In the genomic region with DNA sequence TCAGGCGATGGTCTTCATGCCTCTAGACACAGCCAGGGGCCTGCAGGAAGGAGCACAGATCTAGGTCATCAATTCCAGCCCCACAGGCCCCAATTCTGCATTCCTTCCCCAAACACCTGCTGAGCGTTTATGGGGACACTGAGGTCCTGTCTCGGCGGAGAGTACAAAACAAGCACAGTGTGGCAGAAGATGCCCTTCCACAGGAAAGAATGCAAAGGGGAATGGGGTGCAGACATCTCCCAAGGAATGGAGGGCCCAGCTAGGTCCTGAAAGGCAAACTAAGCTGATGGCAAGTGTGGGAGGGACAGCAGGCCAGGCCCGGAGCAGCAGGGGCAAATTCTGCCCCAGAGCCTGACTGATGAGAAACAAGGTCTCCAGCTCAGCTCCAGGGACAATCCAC, we compare ENCODE assay signal across 26 cellular contexts. TPM values are rescaled to one million over a fixed set of nuclear protein-coding genes. Genes with fewer than 3 reads are reported as not detected.
"Had no signal": no experiment of that assay in that cellular context is flagged by ENCODE, and none has a peak within 500 bp of the region (broad histone marks: within the 10 kb centered on the region; RNA-seq: fewer than 3 reads in every experiment).

No MANE protein-coding gene starts in this region.

- H3K4me3 Mint-ChIP-seq: activated CD8-positive, alpha-beta memory T cell treated with anti-CD3 and anti-CD28 coated beads, Interleukin-2, amount 10 ng/mL, durations not matched to agents 7 days and 5 days; activated naive CD4-positive, alpha-beta T cell treated with anti-CD3 and anti-CD28 coated beads for 36 hours; activated naive CD8-positive, alpha-beta T cell; activated T-cell treated with anti-CD3 and anti-CD28 coated beads, Interleukin-2, amount 50 U/mL, for 24 hours; brain; central memory CD8-positive, alpha-beta T cell; T-helper 1 cell treated with Interleukin-12 subunit alpha and Interleukin-12 subunit beta and Interleukin-4 antibody, amounts not matched to agents 30 μg/mL and 1 μg/mL, for 36 hours; WTC11 had no signal

- H3K27ac ChIP-seq: Peyer's patch, SJSA1 had no signal

- H3K36me3 ChIP-seq: MG63, Peyer's patch, SJSA1 had no signal

- H3K4me1 ChIP-seq: Peyer's patch, SJSA1 had no signal

- DNase-seq: activated CD4-positive, alpha-beta T cell treated with anti-CD3 and anti-CD28 coated beads for 48 hours; activated CD4-positive, alpha-beta T cell treated with anti-CD3 and anti-CD28 coated beads, Interleukin-2, amount 50 U/mL, for 4 hours; activated CD4-positive, CD25-positive, alpha-beta regulatory T cell treated with anti-CD3 and anti-CD28 coated beads, Interleukin-2, amount 50 U/mL, for 72 hours; activated CD8-positive, alpha-beta memory T cell treated with anti-CD3 and anti-CD28 coated beads, Interleukin-2, amount 10 ng/mL, durations not matched to agents 7 days and 5 days; activated gamma-delta T cell; activated naive CD4-positive, alpha-beta T cell treated with anti-CD3 and anti-CD28 coated beads for 36 hours; activated T-cell treated with anti-CD3 and anti-CD28 coated beads, Interleukin-2, amount 50 U/mL, for 24 hours; amygdala; MV-4-11; NCI-H1092 treated with DMSO at 0.1 percent for 48 hours; NCI-H1417 treated with DMSO at 0.1 percent for 48 hours; NCI-H2029; NCI-H2107; NCI-H2171 treated with DMSO at 0.1 percent for 48 hours; Peyer's patch; SHP77; SW 1271 had no signal

- H3K27ac Mint-ChIP-seq: activated CD8-positive, alpha-beta memory T cell treated with anti-CD3 and anti-CD28 coated beads, Interleukin-2, amount 10 ng/mL, durations not matched to agents 7 days and 5 days; activated naive CD4-positive, alpha-beta T cell treated with anti-CD3 and anti-CD28 coated beads for 36 hours; activated naive CD8-positive, alpha-beta T cell; activated T-cell treated with anti-CD3 and anti-CD28 coated beads, Interleukin-2, amount 50 U/mL, for 24 hours; brain; T-helper 1 cell treated with Interleukin-12 subunit alpha and Interleukin-12 subunit beta and Interleukin-4 antibody, amounts not matched to agents 30 μg/mL and 1 μg/mL, for 36 hours; WTC11 had no signal

- H3K4me3 ChIP-seq: MG63, Peyer's patch, SJSA1 had no signal

- H3K27me3 ChIP-seq: MG63, Peyer's patch had no signal

- H3K9me3 Mint-ChIP-seq: activated naive CD4-positive, alpha-beta T cell treated with anti-CD3 and anti-CD28 coated beads for 36 hours; activated T-cell treated with anti-CD3 and anti-CD28 coated beads, Interleukin-2, amount 50 U/mL, for 24 hours; central memory CD8-positive, alpha-beta T cell; T-helper 1 cell treated with Interleukin-12 subunit alpha and Interleukin-12 subunit beta and Interleukin-4 antibody, amounts not matched to agents 30 μg/mL and 1 μg/mL, for 36 hours; WTC11 had no signal

- H3K4me1 Mint-ChIP-seq: activated CD8-positive, alpha-beta memory T cell treated with anti-CD3 and anti-CD28 coated beads, Interleukin-2, amount 10 ng/mL, durations not matched to agents 7 days and 5 days; brain; central memory CD8-positive, alpha-beta T cell; WTC11 had no signal

- H3K9me3 ChIP-seq: MG63, Peyer's patch, SJSA1 had no signal

- H3K36me3 Mint-ChIP-seq: activated CD8-positive, alpha-beta memory T cell treated with anti-CD3 and anti-CD28 coated beads, Interleukin-2, amount 10 ng/mL, durations not matched to agents 7 days and 5 days; activated naive CD8-positive, alpha-beta T cell; brain; WTC11 had no signal

- ATAC-seq: activated CD8-positive, alpha-beta memory T cell treated with anti-CD3 and anti-CD28 coated beads, Interleukin-2, amount 10 ng/mL, durations not matched to agents 7 days and 5 days had no signal

RNA-seq across cellular contexts. Expression of gene S100A8, which starts 3.5 kb away (rescaled TPM):
- total RNA-seq: activated CD8-positive, alpha-beta memory T cell treated with anti-CD3 and anti-CD28 coated beads, Interleukin-2, amount 10 ng/mL, durations not matched to agents 7 days and 5 days; activated naive CD4-positive, alpha-beta T cell treated with anti-CD3 and anti-CD28 coated beads for 36 hours; astrocyte; NCI-H460; SJSA1; WTC11 had no signal

RNA-seq across cellular contexts. Expression of gene S100A12, which starts 19.0 kb away (rescaled TPM):
- total RNA-seq: activated CD8-positive, alpha-beta memory T cell treated with anti-CD3 and anti-CD28 coated beads, Interleukin-2, amount 10 ng/mL, durations not matched to agents 7 days and 5 days; activated naive CD4-positive, alpha-beta T cell treated with anti-CD3 and anti-CD28 coated beads for 36 hours; astrocyte; NCI-H460; Peyer's patch; SJSA1; WTC11 had no signal

RNA-seq across cellular contexts. Expression of gene S100A7A, which starts 21.9 kb away (rescaled TPM):
- total RNA-seq: activated CD8-positive, alpha-beta memory T cell treated with anti-CD3 and anti-CD28 coated beads, Interleukin-2, amount 10 ng/mL, durations not matched to agents 7 days and 5 days; activated naive CD4-positive, alpha-beta T cell treated with anti-CD3 and anti-CD28 coated beads for 36 hours; astrocyte; NCI-H460; Peyer's patch; SJSA1; WTC11 had no signal

RNA-seq across cellular contexts. Expression of gene S100A9, which starts 36.7 kb away (rescaled TPM):
- total RNA-seq: activated CD8-positive, alpha-beta memory T cell treated with anti-CD3 and anti-CD28 coated beads, Interleukin-2, amount 10 ng/mL, durations not matched to agents 7 days and 5 days; SJSA1 had no signal

RNA-seq across cellular contexts. Expression of gene PGLYRP4, which starts 45.8 kb away (rescaled TPM):
- total RNA-seq: activated CD8-positive, alpha-beta memory T cell treated with anti-CD3 and anti-CD28 coated beads, Interleukin-2, amount 10 ng/mL, durations not matched to agents 7 days and 5 days; activated naive CD4-positive, alpha-beta T cell treated with anti-CD3 and anti-CD28 coated beads for 36 hours; astrocyte; NCI-H460; Peyer's patch; SJSA1; WTC11 had no signal
